Comparison of ENCODE assay signal across 1 cellular context in the genomic region with DNA sequence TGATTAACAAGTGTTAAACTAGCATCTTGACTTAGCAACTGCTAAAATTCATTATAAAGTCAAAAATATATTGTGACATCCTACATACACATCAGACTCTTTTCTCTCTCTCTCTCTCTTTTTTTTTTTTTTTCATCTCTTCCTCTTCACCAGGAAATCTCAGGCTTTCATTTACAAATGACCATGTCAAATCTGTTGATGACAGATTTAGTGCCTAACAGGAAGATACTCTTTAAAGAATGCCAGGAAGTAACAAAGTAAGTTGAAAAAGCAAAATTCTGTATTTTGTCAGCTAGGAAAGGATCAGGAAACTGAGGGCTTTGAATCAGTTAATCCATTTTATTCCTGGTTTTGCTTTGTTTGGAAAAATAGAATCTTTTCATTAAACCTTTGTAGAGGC.
TF ChIP-seq lines count a peak whose summit lies in the region.

No MANE protein-coding gene starts in this region.

TF ChIP-seq in IMR-90, 13 proteins besides CTCF, POLR2A, EP300 and RAD21 (continued from another document):
- no peak for TF ChIP-seq MAZ (IDR thresholded peaks at IDR 0.05; ENCODE audit: borderline replicate concordance, low read depth, low read length)
- no peak for TF ChIP-seq CHD1 (IDR thresholded peaks at IDR 0.05; ENCODE audit: low read depth, low read length)
- no peak for TF ChIP-seq MXI1 (IDR thresholded peaks at IDR 0.05; ENCODE audit: borderline replicate concordance, low read depth, low read length)
